1 cellular context compared by ENCODE assay signal in genomic region chr10:102003541-102003940, GRCh38.
TF ChIP-seq lines count a peak whose summit lies in the region.

No MANE protein-coding gene starts in this region.

TF ChIP-seq in GM12878, 131 proteins besides CTCF, POLR2A, EP300 and RAD21 (continued from another document):
- TF ChIP-seq NFIC (IDR thresholded peaks at IDR 0.05; ENCODE audit: low read depth, low read length) (0 out of 2 replicates have a peak, but pooled peaks have one; percentile 38), CBX5 (IDR thresholded peaks at IDR 0.05; ENCODE audit: low read depth) (no peak)
